ENCODE assay signal across 27 cellular contexts in genomic region chr4:145326491-145326890, GRCh38.
"Had no signal": no experiment of that assay in that cellular context is flagged by ENCODE, and none has a peak within 500 bp of the region (broad histone marks: within the 10 kb centered on the region; RNA-seq: fewer than 3 reads in every experiment).

No MANE protein-coding gene starts in this region.

- H3K27ac ChIP-seq: ascending aorta, brain microvascular endothelial cell, coronary artery, VCaP had no signal

- H3K4me3 ChIP-seq: ascending aorta, coronary artery had no signal

- ATAC-seq: activated naive CD4-positive, alpha-beta T cell treated with anti-CD3 and anti-CD28 coated beads, Interleukin-2, amount 50 U/mL, for 72 hours; activated T-cell treated with anti-CD3 and anti-CD28 coated beads, Interleukin-2, amount 50 U/mL, for 72 hours; effector memory CD8-positive, alpha-beta T cell; T-helper 17 cell; WTC11 had no signal

- DNase-seq: activated CD4-positive, alpha-beta memory T cell treated with anti-CD3 and anti-CD28 coated beads, Interleukin-2, amount 10 ng/mL, durations not matched to agents 7 days and 5 days; activated CD4-positive, alpha-beta T cell treated with anti-CD3 and anti-CD28 coated beads for 1 hour; activated CD4-positive, alpha-beta T cell treated with anti-CD3 and anti-CD28 coated beads for 4 hours; activated CD4-positive, alpha-beta T cell treated with anti-CD3 and anti-CD28 coated beads, Interleukin-2, amount 10 ng/mL, durations not matched to agents 7 days and 5 days; activated CD4-positive, alpha-beta T cell treated with anti-CD3 and anti-CD28 coated beads, Interleukin-2, amount 50 U/mL, for 4 hours; activated CD8-positive, alpha-beta memory T cell treated with anti-CD3 and anti-CD28 coated beads, Interleukin-2, amount 50 U/mL, for 48 hours; activated gamma-delta T cell; activated naive CD4-positive, alpha-beta T cell; activated naive CD4-positive, alpha-beta T cell treated with anti-CD3 and anti-CD28 coated beads, Interleukin-2, amount 10 ng/mL, durations not matched to agents 7 days and 5 days; activated naive CD8-positive, alpha-beta T cell treated with anti-CD3 and anti-CD28 coated beads, Interleukin-2, amount 10 ng/mL, durations not matched to agents 7 days and 5 days; activated T-cell treated with anti-CD3 and anti-CD28 coated beads for 4 hours; activated T-cell treated with anti-CD3 and anti-CD28 coated beads, Interleukin-2, amount 50 U/mL, for 24 hours; activated T-cell treated with anti-CD3 and anti-CD28 coated beads, Interleukin-2, amount 50 U/mL, for 72 hours; brain microvascular endothelial cell; effector CD4-positive, alpha-beta T cell; effector memory CD8-positive, alpha-beta T cell; erythroblast; foreskin fibroblast; head of caudate nucleus; T-helper 1 cell; T-helper 17 cell; T1000 had no signal

- H3K27me3 ChIP-seq: ascending aorta, brain microvascular endothelial cell had no signal

- H3K9me3 ChIP-seq: ascending aorta had no signal

- H3K36me3 ChIP-seq: ascending aorta, brain microvascular endothelial cell had no signal

- H3K4me1 ChIP-seq: ascending aorta had no signal
